In the genomic region with DNA sequence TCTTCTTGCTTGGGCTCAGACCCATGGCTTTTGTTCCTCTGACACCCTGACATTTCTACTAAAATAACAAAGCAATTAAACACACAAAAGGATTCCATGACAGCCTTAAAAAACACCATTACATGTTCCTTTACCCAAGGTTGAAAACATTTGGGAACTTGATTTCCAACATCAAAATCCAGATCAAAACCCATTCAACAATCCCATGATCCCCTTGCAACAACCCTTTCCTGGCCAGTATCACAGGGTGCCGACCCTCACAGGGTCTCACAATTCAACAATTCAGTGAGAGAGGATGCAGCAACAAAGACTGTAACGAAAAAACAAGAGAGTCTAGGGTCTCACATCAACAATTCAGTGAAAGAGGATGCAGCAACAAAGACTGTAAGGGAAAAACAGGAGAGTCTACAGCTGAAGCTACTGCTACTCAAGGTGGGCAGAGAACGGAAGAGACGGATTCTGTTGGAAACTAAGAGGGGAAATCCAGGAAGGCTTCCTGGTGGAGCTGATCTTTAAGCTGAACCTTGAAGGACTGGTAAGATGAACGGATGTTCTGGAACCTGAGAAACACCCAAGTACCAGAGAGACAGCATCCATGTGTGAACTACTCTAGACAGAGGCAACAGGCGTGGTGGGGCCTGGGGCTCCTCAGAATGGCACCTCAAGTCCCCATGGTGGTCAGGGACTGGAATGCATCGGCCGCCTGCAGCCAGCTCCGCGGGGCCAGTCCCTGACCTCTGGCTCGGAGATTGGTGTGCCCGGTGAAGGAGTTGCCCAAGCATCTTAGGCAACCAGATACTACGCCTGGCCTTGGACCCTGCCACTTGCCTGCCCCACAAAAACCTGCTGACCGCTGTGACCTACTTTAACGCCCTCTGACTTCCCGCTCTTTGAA, we compare ENCODE assay signal across 1 cellular context.
TF ChIP-seq lines count a peak whose summit lies in the region.

No MANE protein-coding gene starts in this region.

TF ChIP-seq in K562, 482 proteins besides CTCF, POLR2A, EP300 and RAD21 (continued from another document):
- TF ChIP-seq, protein P1, sequence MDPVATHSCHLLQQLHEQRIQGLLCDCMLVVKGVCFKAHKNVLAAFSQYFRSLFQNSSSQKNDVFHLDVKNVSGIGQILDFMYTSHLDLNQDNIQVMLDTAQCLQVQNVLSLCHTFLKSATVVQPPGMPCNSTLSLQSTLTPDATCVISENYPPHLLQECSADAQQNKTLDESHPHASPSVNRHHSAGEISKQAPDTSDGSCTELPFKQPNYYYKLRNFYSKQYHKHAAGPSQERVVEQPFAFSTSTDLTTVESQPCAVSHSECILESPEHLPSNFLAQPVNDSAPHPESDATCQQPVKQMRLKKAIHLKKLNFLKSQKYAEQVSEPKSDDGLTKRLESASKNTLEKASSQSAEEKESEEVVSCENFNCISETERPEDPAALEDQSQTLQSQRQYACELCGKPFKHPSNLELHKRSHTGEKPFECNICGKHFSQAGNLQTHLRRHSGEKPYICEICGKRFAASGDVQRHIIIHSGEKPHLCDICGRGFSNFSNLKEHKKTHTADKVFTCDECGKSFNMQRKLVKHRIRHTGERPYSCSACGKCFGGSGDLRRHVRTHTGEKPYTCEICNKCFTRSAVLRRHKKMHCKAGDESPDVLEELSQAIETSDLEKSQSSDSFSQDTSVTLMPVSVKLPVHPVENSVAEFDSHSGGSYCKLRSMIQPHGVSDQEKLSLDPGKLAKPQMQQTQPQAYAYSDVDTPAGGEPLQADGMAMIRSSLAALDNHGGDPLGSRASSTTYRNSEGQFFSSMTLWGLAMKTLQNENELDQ (CRISPR knock-in tag; IDR thresholded peaks at IDR 0.05; ENCODE audit: borderline replicate concordance), result no peak
- TF ChIP-seq ZFPM2 (CRISPR knock-in tag; IDR thresholded peaks at IDR 0.05) (no peak), CHD2 (IDR thresholded peaks at IDR 0.05; ENCODE audit: low read depth, low read length) (no peak), RCOR1 (IDR thresholded peaks at IDR 0.05; ENCODE audit: borderline replicate concordance in 1 of 2, low read depth in 2 of 2, low read length in 2 of 2) (0 out of 4 replicates have a peak, but pooled peaks of 1 of the 2 experiments have one; percentile 24), RFX5 (IDR thresholded peaks at IDR 0.05; ENCODE audit: low read depth, low read length) (no peak), ZNF174 (CRISPR knock-in tag; IDR thresholded peaks at IDR 0.05) (no peak), BCOR (IDR thresholded peaks at IDR 0.05) (peak; percentile 78; the same call in 1 of the 2 replicates), ATF7 (IDR thresholded peaks at IDR 0.05) (no peak), ZNF436 (CRISPR knock-in tag; IDR thresholded peaks at IDR 0.05) (0 out of 2 replicates have a peak, but pooled peaks have one; percentile 44), SMARCB1 (IDR thresholded peaks at IDR 0.05; ENCODE audit: insufficient read length, low read depth) (no peak), PHB2 (IDR thresholded peaks at IDR 0.05; ENCODE audit: low read depth) (no peak), KDM2B (CRISPR knock-in tag; IDR thresholded peaks at IDR 0.05) (no peak), NONO (IDR thresholded peaks at IDR 0.05; ENCODE audit: low read depth in 2 of 2, low read length in 1 of 2) (no peak), TBP (optimal IDR thresholded peaks at IDR 0.05; ENCODE audit: low read depth, low read length) (no peak), MBD2 (IDR thresholded peaks at IDR 0.05; ENCODE audit: borderline replicate concordance, low read depth) (no peak), ZNF780A (CRISPR knock-in tag; IDR thresholded peaks at IDR 0.05) (no peak), SRF (CRISPR knock-in tag; IDR thresholded peaks at IDR 0.05) (no peak), ZFP36 (IDR thresholded peaks at IDR 0.05; ENCODE audit: low read depth, low read length, partially characterized antibody) (peak; percentile 96), NFATC3 (IDR thresholded peaks at IDR 0.05) (no peak), HLTF (IDR thresholded peaks at IDR 0.05) (no peak), ZC3H8 (IDR thresholded peaks at IDR 0.05) (no peak), CTBP1 (IDR thresholded peaks at IDR 0.05; ENCODE audit: borderline replicate concordance) (no peak)
- TF ChIP-seq, protein P2, sequence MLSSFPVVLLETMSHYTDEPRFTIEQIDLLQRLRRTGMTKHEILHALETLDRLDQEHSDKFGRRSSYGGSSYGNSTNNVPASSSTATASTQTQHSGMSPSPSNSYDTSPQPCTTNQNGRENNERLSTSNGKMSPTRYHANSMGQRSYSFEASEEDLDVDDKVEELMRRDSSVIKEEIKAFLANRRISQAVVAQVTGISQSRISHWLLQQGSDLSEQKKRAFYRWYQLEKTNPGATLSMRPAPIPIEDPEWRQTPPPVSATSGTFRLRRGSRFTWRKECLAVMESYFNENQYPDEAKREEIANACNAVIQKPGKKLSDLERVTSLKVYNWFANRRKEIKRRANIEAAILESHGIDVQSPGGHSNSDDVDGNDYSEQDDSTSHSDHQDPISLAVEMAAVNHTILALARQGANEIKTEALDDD (IDR thresholded peaks at IDR 0.05), result no peak
- TF ChIP-seq, protein P3, sequence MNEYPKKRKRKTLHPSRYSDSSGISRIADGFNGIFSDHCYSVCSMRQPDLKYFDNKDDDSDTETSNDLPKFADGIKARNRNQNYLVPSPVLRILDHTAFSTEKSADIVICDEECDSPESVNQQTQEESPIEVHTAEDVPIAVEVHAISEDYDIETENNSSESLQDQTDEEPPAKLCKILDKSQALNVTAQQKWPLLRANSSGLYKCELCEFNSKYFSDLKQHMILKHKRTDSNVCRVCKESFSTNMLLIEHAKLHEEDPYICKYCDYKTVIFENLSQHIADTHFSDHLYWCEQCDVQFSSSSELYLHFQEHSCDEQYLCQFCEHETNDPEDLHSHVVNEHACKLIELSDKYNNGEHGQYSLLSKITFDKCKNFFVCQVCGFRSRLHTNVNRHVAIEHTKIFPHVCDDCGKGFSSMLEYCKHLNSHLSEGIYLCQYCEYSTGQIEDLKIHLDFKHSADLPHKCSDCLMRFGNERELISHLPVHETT (CRISPR knock-in tag; conservative IDR thresholded peaks at IDR 0.05 in 1 of 2, IDR thresholded peaks at IDR 0.05 in 1 of 2), result no peak
- TF ChIP-seq, protein P4, sequence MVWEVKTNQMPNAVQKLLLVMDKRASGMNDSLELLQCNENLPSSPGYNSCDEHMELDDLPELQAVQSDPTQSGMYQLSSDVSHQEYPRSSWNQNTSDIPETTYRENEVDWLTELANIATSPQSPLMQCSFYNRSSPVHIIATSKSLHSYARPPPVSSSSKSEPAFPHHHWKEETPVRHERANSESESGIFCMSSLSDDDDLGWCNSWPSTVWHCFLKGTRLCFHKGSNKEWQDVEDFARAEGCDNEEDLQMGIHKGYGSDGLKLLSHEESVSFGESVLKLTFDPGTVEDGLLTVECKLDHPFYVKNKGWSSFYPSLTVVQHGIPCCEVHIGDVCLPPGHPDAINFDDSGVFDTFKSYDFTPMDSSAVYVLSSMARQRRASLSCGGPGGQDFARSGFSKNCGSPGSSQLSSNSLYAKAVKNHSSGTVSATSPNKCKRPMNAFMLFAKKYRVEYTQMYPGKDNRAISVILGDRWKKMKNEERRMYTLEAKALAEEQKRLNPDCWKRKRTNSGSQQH (CRISPR knock-in tag; IDR thresholded peaks at IDR 0.05), result no peak
